Comparison of ENCODE assay signal across 26 cellular contexts in the genomic region with DNA sequence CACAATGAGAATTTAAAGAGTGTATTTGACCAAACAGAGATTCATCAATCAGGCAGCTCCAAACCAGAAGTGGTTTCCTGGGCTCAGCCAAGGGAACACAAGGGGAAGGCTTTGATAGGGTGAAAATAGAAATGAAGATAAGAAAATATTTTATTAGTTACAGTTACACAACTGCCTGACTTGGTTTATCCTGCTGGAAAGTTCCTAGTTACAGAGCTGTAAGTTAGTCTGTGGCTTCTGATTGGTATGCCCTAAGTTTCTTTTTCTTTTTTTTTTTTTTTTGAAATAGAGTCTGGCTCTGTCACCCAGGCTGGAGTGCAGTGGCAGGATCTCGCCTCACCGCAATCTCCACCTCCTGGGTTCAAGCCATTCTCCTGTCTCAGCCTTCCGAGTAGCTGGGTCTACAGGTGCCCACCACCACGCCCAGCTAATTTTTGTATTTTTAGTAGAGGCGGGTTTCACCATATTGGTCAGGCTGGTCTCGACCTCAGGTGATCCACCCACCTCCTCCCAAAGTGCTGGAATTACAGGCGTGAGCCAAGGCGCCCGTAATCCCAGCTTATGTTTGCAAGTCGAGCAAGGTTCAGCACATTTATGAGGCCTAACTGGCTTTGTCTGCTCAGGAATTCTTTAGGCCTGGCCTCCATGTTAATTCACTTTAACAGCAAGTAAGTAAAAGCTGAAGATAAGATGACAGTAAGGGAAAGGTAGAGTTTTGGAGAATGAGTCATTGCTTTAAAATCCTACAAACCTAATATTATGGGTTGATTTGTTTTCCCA. TPM values are rescaled to one million over a fixed set of nuclear protein-coding genes. Genes with fewer than 3 reads are reported as not detected.
A peak's percentile ranks its signal among the peaks of the same experiment; 100 is the strongest.
DNase-seq lines count a peak whose midpoint lies in the region; ATAC-seq and TF ChIP-seq lines count a peak whose summit lies in the region.
"Had no signal": no experiment of that assay in that cellular context is flagged by ENCODE, and none has a peak within 500 bp of the region (broad histone marks: within the 10 kb centered on the region; RNA-seq: fewer than 3 reads in every experiment).

No MANE protein-coding gene starts in this region.

- TF ChIP-seq RAD21 in IMR-90 (IDR thresholded peaks at IDR 0.05; ENCODE audit: low read length): no peak

- intact Hi-C loops in CD4-positive, alpha-beta T cell (cut with DNase I, micrococcal nuclease): no loop called here
- intact Hi-C loops in IMR-90 (cut with micrococcal nuclease): loop anchor here (10.0 kb wide), 1 partner anchor 222 kb away; no protein-coding TSS in a partner anchor

- no peak for TF ChIP-seq CTCF in CD4-positive, alpha-beta T cell (IDR thresholded peaks at IDR 0.05)
- TF ChIP-seq CTCF in IMR-90 (conservative IDR thresholded peaks at IDR 0.05; ENCODE audit: low read depth, low read length): no peak

- no peaks in the 10 kb centered on the region for H3K9me3 ChIP-seq in CD4-positive, alpha-beta T cell (ENCODE audit: control insufficient read depth, low read length)
- H3K9me3 ChIP-seq in IMR-90 (ENCODE audit: control insufficient read depth, insufficient read depth, low read length): no peaks in the 10 kb centered on the region
- no peaks in the 10 kb centered on the region for H3K9me3 ChIP-seq in CD8-positive, alpha-beta memory T cell (ENCODE audit: low read length)
- H3K9me3 ChIP-seq: BE2C, lower lobe of right lung, upper lobe of right lung had no signal

- H3K18ac ChIP-seq in IMR-90 (ENCODE audit: low read depth, low read length): no peak overlapping the region

- H3K4me2 ChIP-seq in IMR-90 (ENCODE audit: low read depth, low read length): no peak overlapping the region

- no peak overlapping the region for H4K5ac ChIP-seq in IMR-90 (ENCODE audit: low read depth, low read length)

- H3K4me1 ChIP-seq in IMR-90 (ENCODE audit: control insufficient read depth, insufficient read depth, low read length): no peaks in the 10 kb centered on the region
- peaks cover 28% of the 10 kb centered on the region for H3K4me1 ChIP-seq in CD8-positive, alpha-beta memory T cell (ENCODE audit: insufficient read depth, low read length)
- H3K4me1 ChIP-seq: BE2C, lower lobe of right lung, upper lobe of right lung had no signal

- no peak overlapping the region for H2AK5ac ChIP-seq in IMR-90 (ENCODE audit: low read depth, low read length)

- no peak overlapping the region for H2AFZ ChIP-seq in IMR-90 (replicated peaks; ENCODE audit: low read length, poor library complexity)

- CTCF ChIA-PET in CD4-positive, alpha-beta T cell (lab: Charles Lee): interaction anchor here (1.4 to 1.7 kb wide), 3 partner anchors 21 to 188 kb away, joined by 3 to 7 read pairs (median 6); a partner anchor contains a TSS
- CTCF ChIA-PET in IMR-90 (lab: Yijun Ruan, JAX): interaction anchor here (1.1 kb wide), 1 partner anchor 9 kb away, joined by 5 read pairs; no protein-coding TSS in a partner anchor
- CTCF ChIA-PET in CD8-positive, alpha-beta memory T cell (lab: Charles Lee): interaction anchor here (1.2 to 2.1 kb wide), 7 partner anchors 10 to 63 kb away, joined by 3 to 12 read pairs (median 4); no protein-coding TSS in a partner anchor

- no peak for ATAC-seq in CD4-positive, alpha-beta T cell (ENCODE audit: poor library complexity)
- ATAC-seq in IMR-90 (ENCODE audit: low read depth): no peak
- ATAC-seq in central memory CD8-positive, alpha-beta T cell (replicated peaks; ENCODE audit: extremely low read depth, poor library complexity, severe bottlenecking): no peak
- no peak for ATAC-seq in memory B cell (ENCODE audit: low read depth)
- no peak for ATAC-seq in GM19397 (IDR thresholded peaks at IDR 0.05; ENCODE audit: unreplicated experiment)
- no peak for ATAC-seq in GM19395 (IDR thresholded peaks at IDR 0.05; ENCODE audit: unreplicated experiment)
- ATAC-seq: K562, lower lobe of right lung, right cardiac atrium, upper lobe of right lung had no signal

- no peak overlapping the region for H3K56ac ChIP-seq in IMR-90 (ENCODE audit: extremely low read depth, insufficient read depth, low read length)

- H3K79me1 ChIP-seq in IMR-90 (ENCODE audit: low read depth in 1 of 2, low read length in 2 of 2): no peaks in the 10 kb centered on the region

- dilution Hi-C loops in IMR-90 (cut with HindIII; ENCODE audit: low sequenced_read_pairs, unreplicated experiment): no loop called here

- no peak overlapping the region for H2BK120ac ChIP-seq in IMR-90 (ENCODE audit: low read depth, low read length)

- no peaks in the 10 kb centered on the region for H4K20me1 ChIP-seq in IMR-90 (ENCODE audit: insufficient read depth, low read length)

- no peak for TF ChIP-seq POLR2A in IMR-90 (IDR thresholded peaks at IDR 0.05; ENCODE audit: low read depth, low read length)

- in situ Hi-C loops in IMR-90 (cut with MboI; ENCODE audit: low sequenced_read_pairs): no loop called here

- peak overlapping the region; percentile 9 for H3K27ac Mint-ChIP-seq in CD4-positive, alpha-beta T cell
- H3K27ac Mint-ChIP-seq in central memory CD8-positive, alpha-beta T cell (ENCODE audit: low read depth): peak overlapping the region; percentile 4
- peak overlapping the region; percentile 78 for H3K27ac Mint-ChIP-seq in memory B cell
- H3K27ac Mint-ChIP-seq in CD8-positive, alpha-beta memory T cell: peak overlapping the region in 4 of 8 donors; percentile 29 to 62 (median 42)
- H3K27ac Mint-ChIP-seq: activated naive CD8-positive, alpha-beta T cell treated with anti-CD3 and anti-CD28 coated beads for 36 hours; T-helper 1 cell treated with Interleukin-12 subunit alpha and Interleukin-12 subunit beta and Interleukin-4 antibody, amounts not matched to agents 30 μg/mL and 1 μg/mL, for 36 hours had no signal

- DNase-seq in CD4-positive, alpha-beta T cell: no peak
- DNase-seq in IMR-90: no peak
- DNase-seq in central memory CD8-positive, alpha-beta T cell (ENCODE audit: low spot score in 2 of 2): no peak
- DNase-seq in memory B cell (ENCODE audit: low spot score in 2 of 2): no peak
- no peak for DNase-seq in globus pallidus (ENCODE audit: low spot score)
- DNase-seq in CD8-positive, alpha-beta memory T cell: no peak
- DNase-seq: activated effector memory CD4-positive, alpha-beta T cell treated with anti-CD3 and anti-CD28 coated beads, Interleukin-2, amount 50 U/mL, for 16 hours; activated naive CD8-positive, alpha-beta T cell treated with anti-CD3 and anti-CD28 coated beads for 36 hours; BE2C; central memory CD4-positive, alpha-beta T cell; dorsolateral prefrontal cortex; GDM1; H7; lower lobe of right lung; NCI-H1105 treated with DMSO at 0.1 percent for 48 hours; NCI-H1930; NCI-H526 treated with DMSO at 0.1 percent for 48 hours; posterior cingulate gyrus; right cardiac atrium; stimulated activated CD4-positive, alpha-beta T cell treated with anti-CD3 and anti-CD28 coated beads, Interleukin-2, amount 100 ng/mL, for 48 hours; upper lobe of right lung had no signal

- no peak overlapping the region for H2BK15ac ChIP-seq in IMR-90 (ENCODE audit: low read depth, low read length)

- no peak overlapping the region for H3K4ac ChIP-seq in IMR-90 (ENCODE audit: low read depth, low read length)

- no peaks in the 10 kb centered on the region for H3K36me3 ChIP-seq in IMR-90 (ENCODE audit: control insufficient read depth, insufficient read depth, low read length)
- H3K36me3 ChIP-seq in CD8-positive, alpha-beta memory T cell (ENCODE audit: insufficient read depth, low read length): no peaks in the 10 kb centered on the region
- H3K36me3 ChIP-seq: BE2C, lower lobe of right lung, upper lobe of right lung had no signal

- H4K91ac ChIP-seq in IMR-90 (ENCODE audit: insufficient read depth, low read depth, low read length): no peak overlapping the region

- H3K23ac ChIP-seq in IMR-90 (ENCODE audit: low read depth, low read length): no peak overlapping the region

- H2BK5ac ChIP-seq in IMR-90 (ENCODE audit: low read depth, low read length, poor library complexity, severe bottlenecking): no peak overlapping the region

- no peak overlapping the region for H3K4me3 Mint-ChIP-seq in CD4-positive, alpha-beta T cell
- no peak overlapping the region for H3K4me3 Mint-ChIP-seq in central memory CD8-positive, alpha-beta T cell
- H3K4me3 Mint-ChIP-seq in memory B cell: no peak overlapping the region
- H3K4me3 Mint-ChIP-seq in CD8-positive, alpha-beta memory T cell: no peak overlapping the region
- H3K4me3 Mint-ChIP-seq: activated naive CD8-positive, alpha-beta T cell treated with anti-CD3 and anti-CD28 coated beads for 36 hours; T-helper 1 cell treated with Interleukin-12 subunit alpha and Interleukin-12 subunit beta and Interleukin-4 antibody, amounts not matched to agents 30 μg/mL and 1 μg/mL, for 36 hours had no signal

- H3K27ac ChIP-seq in CD4-positive, alpha-beta T cell (ENCODE audit: low read depth, low read length): no peak overlapping the region
- no peak overlapping the region for H3K27ac ChIP-seq in IMR-90 (ENCODE audit: insufficient read depth, low read length)
- no peak overlapping the region for H3K27ac ChIP-seq in CD8-positive, alpha-beta memory T cell (ENCODE audit: low read depth, low read length)
- H3K27ac ChIP-seq: dorsolateral prefrontal cortex, lower lobe of right lung, upper lobe of right lung had no signal

- H3K14ac ChIP-seq in IMR-90 (replicated peaks; ENCODE audit: low read depth, low read length): no peak overlapping the region

- WGBS in IMR-90 (ENCODE audit: extremely low coverage in 2 of 2, insufficient read length in 1 of 2), 2 experiments: 89% methylated on average over 5 of the region's 10 CpGs; no CpG with 5 or more reads in 1 of the 2 experiments

- H3K27me3 ChIP-seq in CD4-positive, alpha-beta T cell (ENCODE audit: control insufficient read depth, insufficient read depth, low read length): no peaks in the 10 kb centered on the region
- peaks cover 13% of the 10 kb centered on the region for H3K27me3 ChIP-seq in IMR-90 (ENCODE audit: control insufficient read depth, insufficient read depth, low read length)
- H3K27me3 ChIP-seq in CD8-positive, alpha-beta memory T cell (ENCODE audit: insufficient read depth, low read length, poor library complexity, severe bottlenecking): no peaks in the 10 kb centered on the region
- H3K27me3 ChIP-seq: BE2C, dorsolateral prefrontal cortex, upper lobe of right lung had no signal

- H3K4me1 Mint-ChIP-seq in CD4-positive, alpha-beta T cell (ENCODE audit: low read depth): peaks cover 59% of the 10 kb centered on the region
- H3K4me1 Mint-ChIP-seq in central memory CD8-positive, alpha-beta T cell: peaks cover 60% of the 10 kb centered on the region
- H3K4me1 Mint-ChIP-seq in memory B cell: peaks cover 33% of the 10 kb centered on the region
- peaks cover 50 to 85% (median 78%) of the 10 kb centered on the region in 3 donors for H3K4me1 Mint-ChIP-seq in CD8-positive, alpha-beta memory T cell

- no peak overlapping the region for H2AK9ac ChIP-seq in IMR-90 (replicated peaks; ENCODE audit: low read depth, low read length, poor library complexity)

- no TSS peak for BruUV-seq in IMR-90 (replicated peaks; lab: Mats Ljungman, UMichigan)

- H3K36me3 Mint-ChIP-seq in CD4-positive, alpha-beta T cell (ENCODE audit: low read depth): peaks cover 25% of the 10 kb centered on the region
- peaks cover 10% of the 10 kb centered on the region for H3K36me3 Mint-ChIP-seq in central memory CD8-positive, alpha-beta T cell (ENCODE audit: insufficient read depth)
- peaks cover 12% of the 10 kb centered on the region for H3K36me3 Mint-ChIP-seq in memory B cell
- peaks cover 0 to 30% (median 6%) of the 10 kb centered on the region in 3 donors for H3K36me3 Mint-ChIP-seq in CD8-positive, alpha-beta memory T cell
- H3K36me3 Mint-ChIP-seq: activated naive CD8-positive, alpha-beta T cell treated with anti-CD3 and anti-CD28 coated beads for 36 hours had no signal

- no peak overlapping the region for H3K4me3 ChIP-seq in IMR-90 (ENCODE audit: insufficient read depth, low read depth, low read length)
- H3K4me3 ChIP-seq in CD8-positive, alpha-beta memory T cell (ENCODE audit: low read length): no peak overlapping the region
- H3K4me3 ChIP-seq: dorsolateral prefrontal cortex, K562, lower lobe of right lung, upper lobe of right lung had no signal

- POLR2A ChIA-PET in CD4-positive, alpha-beta T cell (lab: Charles Lee): interaction anchor here (3.4 kb wide), 1 partner anchor 42 kb away, joined by 11 read pairs; a partner anchor contains a TSS
- POLR2A ChIA-PET in IMR-90 (lab: Charles Lee; ENCODE audit: unreplicated experiment): no interaction called here
- POLR2A ChIA-PET in CD8-positive, alpha-beta memory T cell (lab: Charles Lee): no interaction called here

- H2BK20ac ChIP-seq in IMR-90 (ENCODE audit: low read depth, low read length): no peak overlapping the region

- no peaks in the 10 kb centered on the region for H3K9me1 ChIP-seq in IMR-90 (ENCODE audit: insufficient read depth, low read length)

- no peak overlapping the region for H3K9ac ChIP-seq in IMR-90 (ENCODE audit: low read depth, low read length)

- no peaks in the 10 kb centered on the region for H3K9me3 Mint-ChIP-seq in CD4-positive, alpha-beta T cell
- no peaks in the 10 kb centered on the region for H3K9me3 Mint-ChIP-seq in central memory CD8-positive, alpha-beta T cell
- no peaks in the 10 kb centered on the region for H3K9me3 Mint-ChIP-seq in memory B cell
- no peaks in the 10 kb centered on the region for H3K9me3 Mint-ChIP-seq in CD8-positive, alpha-beta memory T cell
- H3K9me3 Mint-ChIP-seq: activated naive CD8-positive, alpha-beta T cell treated with anti-CD3 and anti-CD28 coated beads for 36 hours; T-helper 1 cell treated with Interleukin-12 subunit alpha and Interleukin-12 subunit beta and Interleukin-4 antibody, amounts not matched to agents 30 μg/mL and 1 μg/mL, for 36 hours had no signal

- H3K27me3 Mint-ChIP-seq in CD4-positive, alpha-beta T cell: no peaks in the 10 kb centered on the region
- no peaks in the 10 kb centered on the region for H3K27me3 Mint-ChIP-seq in central memory CD8-positive, alpha-beta T cell
- no peaks in the 10 kb centered on the region for H3K27me3 Mint-ChIP-seq in memory B cell
- no peaks in the 10 kb centered on the region for H3K27me3 Mint-ChIP-seq in CD8-positive, alpha-beta memory T cell
- H3K27me3 Mint-ChIP-seq: activated naive CD8-positive, alpha-beta T cell treated with anti-CD3 and anti-CD28 coated beads for 36 hours had no signal

- H4K8ac ChIP-seq in IMR-90 (ENCODE audit: low read depth in 2 of 2, low read length in 2 of 2): no peak overlapping the region

RNA-seq across cellular contexts. Expression of a gene that starts 24.4 kb away (rescaled TPM):
- 10 to 100 TPM; 28.8 to 37.3 TPM for total RNA-seq in CD4-positive, alpha-beta T cell
- total RNA-seq in IMR-90 (2012; rRNA removed): not detected in 2 replicates
- polyA plus RNA-seq in IMR-90 (2012; rRNA removed): not detected in 2 replicates
- polyA plus RNA-seq in IMR-90 (2012; cell fraction: cytosol; rRNA removed): not detected in 2 replicates
- not detected in 2 replicates for polyA plus RNA-seq in IMR-90 (2012; cell fraction: nucleus; rRNA removed; ENCODE audit: low replicate concordance)
- 10 to 100 TPM; 14.8 to 16.6 TPM for total RNA-seq in CD8-positive, alpha-beta memory T cell
- 23.9 TPM for polyA plus RNA-seq in CD8-positive, alpha-beta memory T cell
- total RNA-seq: H7, K562, RPMI7951 had no signal
- polyA plus RNA-seq: K562 had no signal

RNA-seq across cellular contexts. Expression of a gene that starts 41.8 kb away (rescaled TPM):
- total RNA-seq in CD4-positive, alpha-beta T cell: 10 to 100 TPM; 13.9 to 15.8 TPM
- total RNA-seq in IMR-90 (2012; rRNA removed): 10.8 TPM in 2 replicates
- polyA plus RNA-seq in IMR-90 (2012; rRNA removed): 2.7 and 3.5 TPM in 2 replicates
- polyA plus RNA-seq in IMR-90 (2012; cell fraction: cytosol; rRNA removed): 0.51 and 0.70 TPM in 2 replicates
- polyA plus RNA-seq in IMR-90 (2012; cell fraction: nucleus; rRNA removed; ENCODE audit: low replicate concordance): 0.91 and 9.4 TPM in 2 replicates
- 10 to 100 TPM; 21.4 TPM for total RNA-seq in CD8-positive, alpha-beta memory T cell
- 4.0 TPM for polyA plus RNA-seq in CD8-positive, alpha-beta memory T cell

Comparison
In these comparisons a context has a peak if more than half of its experiments do, and no peak if none do; other contexts are left out.
1. RNA of a gene that starts 24.4 kb away (total RNA-seq): 28.8 to 37.3 TPM in CD4-positive, alpha-beta T cell and 14.8 to 16.6 TPM in CD8-positive, alpha-beta memory T cell; not detected in IMR-90; every median in the first group is over 10 times any median in the second.